In the genomic region with DNA sequence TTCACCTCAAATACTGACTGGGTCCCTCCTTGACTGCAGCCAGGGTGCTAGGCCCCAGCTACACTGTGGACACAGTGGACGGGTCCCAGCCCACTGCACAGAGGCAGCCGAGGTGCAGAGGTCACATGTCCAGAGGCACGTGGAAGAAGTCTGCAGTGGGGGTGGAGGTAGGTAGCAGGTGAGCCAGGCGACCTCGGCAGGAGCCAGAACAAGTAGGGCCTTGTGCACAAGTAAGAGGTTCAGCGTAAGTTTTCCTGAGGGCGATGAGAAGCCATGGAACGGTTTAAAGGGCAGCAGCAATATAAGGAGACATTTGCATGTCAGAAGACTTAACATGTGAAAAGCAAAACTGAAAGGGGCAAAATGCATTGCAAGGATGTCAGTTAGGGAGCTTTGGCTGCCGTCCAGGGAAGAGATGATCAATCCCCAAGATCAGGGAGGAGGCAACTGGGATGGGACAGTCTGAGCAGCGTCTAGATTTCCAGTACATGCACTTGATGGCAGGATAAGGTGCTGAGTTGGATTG, we compare ENCODE assay signal across 18 cellular contexts. TPM values are rescaled to one million over a fixed set of nuclear protein-coding genes. Genes with fewer than 3 reads are reported as not detected.
DNase-seq lines count a peak whose midpoint lies in the region; ATAC-seq and TF ChIP-seq lines count a peak whose summit lies in the region.
"Had no signal": no experiment of that assay in that cellular context is flagged by ENCODE, and none has a peak within 500 bp of the region (broad histone marks: within the 10 kb centered on the region; RNA-seq: fewer than 3 reads in every experiment).

No MANE protein-coding gene starts in this region.

- no peak overlapping the region for H3K4me2 ChIP-seq in hepatocyte
- H3K4me2 ChIP-seq: A549 had no signal

- peaks cover 43% of the 10 kb centered on the region for H3K4me1 Mint-ChIP-seq in activated T-cell treated with anti-CD3 and anti-CD28 coated beads, Interleukin-2, amount 50 U/mL, for 24 hours (ENCODE audit: low read depth)
- peaks cover 16% of the 10 kb centered on the region for H3K4me1 Mint-ChIP-seq in activated CD8-positive, alpha-beta T cell treated with anti-CD3 and anti-CD28 coated beads, Interleukin-2, amount 10 ng/mL, durations not matched to agents 7 days and 5 days (ENCODE audit: low read depth)
- H3K4me1 Mint-ChIP-seq in memory B cell = peaks cover 29% of the 10 kb centered on the region
- peaks cover 41 to 49% of the 10 kb centered on the region in 2 donors for H3K4me1 Mint-ChIP-seq in stimulated activated naive B cell treated with anti-CD40 and anti-IgM and Interleukin-4, amounts not matched to agents 10 μg/mL and 1 μg/mL and 100 μg/mL, for 72 hours

- no peaks in the 10 kb centered on the region for H3K4me1 ChIP-seq in hepatocyte (ENCODE audit: insufficient read depth)
- H3K4me1 ChIP-seq: sigmoid colon had no signal

- H3K79me2 ChIP-seq in hepatocyte = no peaks in the 10 kb centered on the region

- H3K9me3 Mint-ChIP-seq in activated T-cell treated with anti-CD3 and anti-CD28 coated beads, Interleukin-2, amount 50 U/mL, for 24 hours = peaks cover 12% of the 10 kb centered on the region
- H3K9me3 Mint-ChIP-seq in activated CD8-positive, alpha-beta T cell treated with anti-CD3 and anti-CD28 coated beads, Interleukin-2, amount 10 ng/mL, durations not matched to agents 7 days and 5 days (ENCODE audit: insufficient read depth) = no peaks in the 10 kb centered on the region
- no peaks in the 10 kb centered on the region for H3K9me3 Mint-ChIP-seq in memory B cell
- peaks cover 5 to 15% of the 10 kb centered on the region in 2 donors for H3K9me3 Mint-ChIP-seq in stimulated activated naive B cell treated with anti-CD40 and anti-IgM and Interleukin-4, amounts not matched to agents 10 μg/mL and 1 μg/mL and 100 μg/mL, for 72 hours

- H3K27ac Mint-ChIP-seq in activated T-cell treated with anti-CD3 and anti-CD28 coated beads, Interleukin-2, amount 50 U/mL, for 24 hours = peak overlapping the region; percentile 68
- H3K27ac Mint-ChIP-seq in activated CD8-positive, alpha-beta T cell treated with anti-CD3 and anti-CD28 coated beads, Interleukin-2, amount 10 ng/mL, durations not matched to agents 7 days and 5 days = peak overlapping the region; percentile 10
- H3K27ac Mint-ChIP-seq in memory B cell = peak overlapping the region; percentile 78
- peak overlapping the region; percentile 82 for H3K27ac Mint-ChIP-seq in stimulated activated naive B cell treated with anti-CD40 and anti-IgM and Interleukin-4, amounts not matched to agents 10 μg/mL and 1 μg/mL and 100 μg/mL, for 72 hours
- H3K27ac Mint-ChIP-seq: CD14-positive monocyte had no signal

- no peak for ATAC-seq in activated CD8-positive, alpha-beta T cell treated with anti-CD3 and anti-CD28 coated beads, Interleukin-2, amount 10 ng/mL, durations not matched to agents 7 days and 5 days
- no peak for ATAC-seq in memory B cell (ENCODE audit: low read depth)
- ATAC-seq in stimulated activated naive B cell treated with anti-CD40 and anti-IgM and Interleukin-4, amounts not matched to agents 10 μg/mL and 1 μg/mL and 100 μg/mL, for 72 hours (replicated peaks) = no peak

- no peak overlapping the region for H2AFZ ChIP-seq in hepatocyte

- no peaks in the 10 kb centered on the region for H3K9me2 ChIP-seq in hepatocyte (replicated peaks; ENCODE audit: insufficient read depth)

- no peaks in the 10 kb centered on the region for H3K27me3 ChIP-seq in hepatocyte
- H3K27me3 ChIP-seq: Peyer's patch had no signal

- POLR2A ChIA-PET in activated CD8-positive, alpha-beta T cell treated with anti-CD3 and anti-CD28 coated beads, Interleukin-2, amount 10 ng/mL, durations not matched to agents 7 days and 5 days (lab: Charles Lee) = no interaction called here

- H3K27me3 Mint-ChIP-seq in activated T-cell treated with anti-CD3 and anti-CD28 coated beads, Interleukin-2, amount 50 U/mL, for 24 hours = peaks cover 4% of the 10 kb centered on the region
- peaks cover 12% of the 10 kb centered on the region for H3K27me3 Mint-ChIP-seq in activated CD8-positive, alpha-beta T cell treated with anti-CD3 and anti-CD28 coated beads, Interleukin-2, amount 10 ng/mL, durations not matched to agents 7 days and 5 days (ENCODE audit: low read depth)
- peaks cover 5% of the 10 kb centered on the region for H3K27me3 Mint-ChIP-seq in memory B cell
- peaks cover 0 to 8% of the 10 kb centered on the region in 2 donors for H3K27me3 Mint-ChIP-seq in stimulated activated naive B cell treated with anti-CD40 and anti-IgM and Interleukin-4, amounts not matched to agents 10 μg/mL and 1 μg/mL and 100 μg/mL, for 72 hours

- WGBS in hepatocyte (ENCODE audit: low lambda C conversion rate, missing lambda C conversion rate) = 76% methylated on average over 10 of the region's 10 CpGs

- TF ChIP-seq CTCF in hepatocyte (IDR thresholded peaks at IDR 0.05; ENCODE audit: poor library complexity) = no peak

- H3K36me3 Mint-ChIP-seq in activated T-cell treated with anti-CD3 and anti-CD28 coated beads, Interleukin-2, amount 50 U/mL, for 24 hours (ENCODE audit: low read depth) = no peaks in the 10 kb centered on the region
- peaks cover 2% of the 10 kb centered on the region for H3K36me3 Mint-ChIP-seq in activated CD8-positive, alpha-beta T cell treated with anti-CD3 and anti-CD28 coated beads, Interleukin-2, amount 10 ng/mL, durations not matched to agents 7 days and 5 days (ENCODE audit: low read depth)
- H3K36me3 Mint-ChIP-seq in memory B cell = peaks cover 10% of the 10 kb centered on the region
- H3K36me3 Mint-ChIP-seq in stimulated activated naive B cell treated with anti-CD40 and anti-IgM and Interleukin-4, amounts not matched to agents 10 μg/mL and 1 μg/mL and 100 μg/mL, for 72 hours = peaks cover 1 to 22% of the 10 kb centered on the region in 2 donors

- DNase-seq in activated T-cell treated with anti-CD3 and anti-CD28 coated beads, Interleukin-2, amount 50 U/mL, for 24 hours = no peak
- no peak for DNase-seq in activated T-cell treated with anti-CD3 and anti-CD28 coated beads, Interleukin-2, amount 50 U/mL, for 1 hour
- no peak for DNase-seq in activated CD8-positive, alpha-beta T cell treated with anti-CD3 and anti-CD28 coated beads, Interleukin-2, amount 10 ng/mL, durations not matched to agents 7 days and 5 days
- DNase-seq in memory B cell (ENCODE audit: low spot score in 2 of 2) (no peak), hepatocyte (ENCODE audit: low spot score) (no peak), HK-2 (ENCODE audit: unreplicated experiment) (no peak)
- no peak for DNase-seq in stimulated activated naive B cell treated with anti-CD40 and anti-IgM and Interleukin-4, amounts not matched to agents 10 μg/mL and 1 μg/mL and 100 μg/mL, for 72 hours
- DNase-seq in stimulated activated CD4-positive, alpha-beta T cell treated with anti-CD3 and anti-CD28 coated beads, Interleukin-4, amount 100 ng/mL, for 1 hour = no peak
- DNase-seq: activated CD8-positive, alpha-beta memory T cell treated with anti-CD3 and anti-CD28 coated beads, Interleukin-2, amount 50 U/mL, for 48 hours; lower lobe of right lung; NCI-H2081; Peyer's patch; sigmoid colon; stimulated activated CD4-positive, alpha-beta T cell treated with anti-CD3 and anti-CD28 coated beads, Interleukin-2, amount 100 ng/mL, for 48 hours; trophoblast cell had no signal

- H3K4me3 ChIP-seq in hepatocyte = no peak overlapping the region
- H3K4me3 ChIP-seq: A549, lower lobe of right lung, Peyer's patch, sigmoid colon had no signal

- H3K36me3 ChIP-seq in hepatocyte (replicated peaks; ENCODE audit: insufficient read depth, low read depth) = no peaks in the 10 kb centered on the region
- H3K36me3 ChIP-seq: lower lobe of right lung, neutrophil, Peyer's patch, sigmoid colon had no signal

- CTCF ChIA-PET in activated CD8-positive, alpha-beta T cell treated with anti-CD3 and anti-CD28 coated beads, Interleukin-2, amount 10 ng/mL, durations not matched to agents 7 days and 5 days (lab: Charles Lee) = no interaction called here

- no peaks in the 10 kb centered on the region for H4K20me1 ChIP-seq in hepatocyte (ENCODE audit: insufficient read depth, poor library complexity, severe bottlenecking)

- no peak overlapping the region for H3K4me3 Mint-ChIP-seq in activated T-cell treated with anti-CD3 and anti-CD28 coated beads, Interleukin-2, amount 50 U/mL, for 24 hours
- no peak overlapping the region for H3K4me3 Mint-ChIP-seq in activated CD8-positive, alpha-beta T cell treated with anti-CD3 and anti-CD28 coated beads, Interleukin-2, amount 10 ng/mL, durations not matched to agents 7 days and 5 days
- H3K4me3 Mint-ChIP-seq in memory B cell = no peak overlapping the region
- H3K4me3 Mint-ChIP-seq in stimulated activated naive B cell treated with anti-CD40 and anti-IgM and Interleukin-4, amounts not matched to agents 10 μg/mL and 1 μg/mL and 100 μg/mL, for 72 hours = peak overlapping the region in 1 of 2 donors; percentile 15

- H3K27ac ChIP-seq in hepatocyte = no peak overlapping the region
- H3K27ac ChIP-seq: A549, lower lobe of right lung, neutrophil, sigmoid colon had no signal

- H3K9me3 ChIP-seq in hepatocyte (ENCODE audit: low read depth) = no peaks in the 10 kb centered on the region
- H3K9me3 ChIP-seq: A549, lower lobe of right lung, neutrophil, Peyer's patch, sigmoid colon had no signal

RNA-seq across cellular contexts. Expression of a gene that starts 49.7 kb away (rescaled TPM):
- 1 to 10 TPM; 9.1 to 9.2 TPM for total RNA-seq in activated CD8-positive, alpha-beta T cell treated with anti-CD3 and anti-CD28 coated beads, Interleukin-2, amount 10 ng/mL, durations not matched to agents 7 days and 5 days
- total RNA-seq in hepatocyte = 32.8 and 34.7 TPM in 2 replicates
- polyA plus RNA-seq in hepatocyte = 28.7 and 34.1 TPM in 2 replicates

Comparison
In these comparisons a context has a peak if more than half of its experiments do, and no peak if none do; other contexts are left out.
1. H3K27ac Mint-ChIP-seq: peak in every context shown above with its lines; median percentile 82 in stimulated activated naive B cell treated with anti-CD40 and anti-IgM and Interleukin-4, amounts not matched to agents 10 μg/mL and 1 μg/mL and 100 μg/mL, for 72 hours; 78 in memory B cell; 68 in activated T-cell treated with anti-CD3 and anti-CD28 coated beads, Interleukin-2, amount 50 U/mL, for 24 hours; 10 in activated CD8-positive, alpha-beta T cell treated with anti-CD3 and anti-CD28 coated beads, Interleukin-2, amount 10 ng/mL, durations not matched to agents 7 days and 5 days.